ENCODE assay signal across 12 cellular contexts in the genomic region with DNA sequence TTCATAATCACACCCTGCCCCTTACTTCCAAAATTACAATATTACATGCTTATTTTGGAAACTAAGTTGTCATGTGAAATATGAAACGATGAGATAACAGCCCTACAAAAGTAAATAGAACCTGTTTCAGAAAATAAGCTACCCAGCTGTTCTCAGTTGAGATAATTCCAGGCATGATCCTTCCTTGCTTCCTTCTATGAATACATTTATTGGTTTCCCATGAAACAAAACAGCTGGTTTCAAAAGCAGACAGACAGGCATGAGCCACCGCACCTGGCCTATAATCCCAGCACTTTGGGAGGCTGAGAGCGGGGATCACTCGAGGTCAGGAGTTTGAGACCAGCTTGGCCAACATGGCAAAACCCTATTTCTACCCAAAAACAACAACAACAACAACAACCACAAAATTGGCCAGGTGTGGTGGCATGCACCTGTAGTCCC.
DNase-seq lines count a peak whose midpoint lies in the region; ATAC-seq and TF ChIP-seq lines count a peak whose summit lies in the region.
"Had no signal": no experiment of that assay in that cellular context is flagged by ENCODE, and none has a peak within 500 bp of the region (broad histone marks: within the 10 kb centered on the region; RNA-seq: fewer than 3 reads in every experiment).

No MANE protein-coding gene starts in this region.

- H3K4me1 ChIP-seq in Caco-2 = peaks cover 29% of the 10 kb centered on the region
- H3K4me1 ChIP-seq in left lung = peaks cover 32 to 96% of the 10 kb centered on the region in 2 donors

- H3K27ac ChIP-seq in AG04450 (ENCODE audit: low read depth, low read length) = peak overlapping the region; percentile 39
- H3K27ac ChIP-seq in left lung = no peak overlapping the region
- H3K27ac ChIP-seq: ascending aorta, SK-N-MC had no signal

- CTCF ChIA-PET in AG04450 (lab: Charles Lee) (interaction anchor here (0.7 to 2.2 kb wide), 4 partner anchors 15 to 172 kb away, joined by 3 to 9 read pairs (median 4); no protein-coding TSS in a partner anchor), Caco-2 (lab: Charles Lee) (interaction anchor here (1.7 to 1.8 kb wide), 2 partner anchors 172 to 192 kb away, joined by 8 to 12 read pairs; no protein-coding TSS in a partner anchor)
- CTCF ChIA-PET in activated CD4-positive, alpha-beta memory T cell treated with anti-CD3 and anti-CD28 coated beads, Interleukin-2, amount 10 ng/mL, durations not matched to agents 7 days and 5 days (lab: Charles Lee) = interaction anchor here (0.7 to 2.6 kb wide), 5 partner anchors 12 to 171 kb away, joined by 3 to 18 read pairs (median 3); no protein-coding TSS in a partner anchor

- no peak for TF ChIP-seq CTCF in AG04450 (IDR thresholded peaks at IDR 0.05; ENCODE audit: low read depth, low read length)
- no peak for TF ChIP-seq CTCF in Caco-2 (IDR thresholded peaks at IDR 0.05; ENCODE audit: insufficient read depth in 1 of 2, low read depth in 1 of 2, low read length in 1 of 2, severe bottlenecking in 1 of 2, unreplicated experiment in 1 of 2)
- no peak for TF ChIP-seq CTCF in left lung (IDR thresholded peaks at IDR 0.05)

- DNase-seq in AG04450 (ENCODE audit: low read depth, low spot score) = no peak
- no peak for DNase-seq in Caco-2
- DNase-seq in activated CD4-positive, alpha-beta memory T cell treated with anti-CD3 and anti-CD28 coated beads, Interleukin-2, amount 10 ng/mL, durations not matched to agents 7 days and 5 days = no peak
- peak; percentile 90 for DNase-seq in myocyte (ENCODE audit: low read depth)
- DNase-seq in NCI-H345 treated with DMSO at 0.1 percent for 48 hours (lab: John Stamatoyannopoulos, UW; ENCODE audit: unreplicated experiment) = no peak
- no peak for DNase-seq in left lung
- DNase-seq in stimulated activated CD8-positive, alpha-beta memory T cell treated with anti-CD3 and anti-CD28 coated beads, Interleukin-4, amount 100 ng/mL, for 48 hours = no peak
- DNase-seq: activated CD4-positive, alpha-beta T cell treated with anti-CD3 and anti-CD28 coated beads, Interleukin-2, amount 50 U/mL, for 4 hours; DMS53 had no signal

- ATAC-seq in left lung (no peak), GM19023 (IDR thresholded peaks at IDR 0.05; ENCODE audit: unreplicated experiment) (no peak)

- H3K9me3 ChIP-seq in AG04450 (ENCODE audit: control insufficient read depth, insufficient read depth, low read length) = no peaks in the 10 kb centered on the region
- H3K9me3 ChIP-seq in Caco-2 = no peaks in the 10 kb centered on the region
- no peaks in the 10 kb centered on the region for H3K9me3 ChIP-seq in left lung
- H3K9me3 ChIP-seq: ascending aorta had no signal

- no peaks in the 10 kb centered on the region for H3K27me3 Mint-ChIP-seq in Caco-2 (ENCODE audit: insufficient read depth, unreplicated experiment)
- H3K27me3 Mint-ChIP-seq in activated CD4-positive, alpha-beta memory T cell treated with anti-CD3 and anti-CD28 coated beads, Interleukin-2, amount 10 ng/mL, durations not matched to agents 7 days and 5 days = no peaks in the 10 kb centered on the region

- H3K4me3 Mint-ChIP-seq in Caco-2 (ENCODE audit: unreplicated experiment) = no peak overlapping the region
- no peak overlapping the region for H3K4me3 Mint-ChIP-seq in activated CD4-positive, alpha-beta memory T cell treated with anti-CD3 and anti-CD28 coated beads, Interleukin-2, amount 10 ng/mL, durations not matched to agents 7 days and 5 days

- intact Hi-C loops in Caco-2 (cut with micrococcal nuclease; ENCODE audit: unreplicated experiment) = loop anchor here (5.0 kb wide), 1 partner anchor 76 kb away; no protein-coding TSS in a partner anchor
- intact Hi-C loops in left lung (cut with DNase I) = no loop called here

- peak overlapping the region; percentile 53 for H3K27ac Mint-ChIP-seq in Caco-2 (ENCODE audit: unreplicated experiment)
- peak overlapping the region; percentile 80 for H3K27ac Mint-ChIP-seq in activated CD4-positive, alpha-beta memory T cell treated with anti-CD3 and anti-CD28 coated beads, Interleukin-2, amount 10 ng/mL, durations not matched to agents 7 days and 5 days

- H3K4me1 Mint-ChIP-seq in Caco-2 (ENCODE audit: low read depth, unreplicated experiment) = peaks cover 54% of the 10 kb centered on the region
- H3K4me1 Mint-ChIP-seq in activated CD4-positive, alpha-beta memory T cell treated with anti-CD3 and anti-CD28 coated beads, Interleukin-2, amount 10 ng/mL, durations not matched to agents 7 days and 5 days = peaks cover 92% of the 10 kb centered on the region

- POLR2A ChIA-PET in AG04450 (lab: Yijun Ruan, JAX) = interaction anchor here (0.9 kb wide), 1 partner anchor 59 kb away, joined by 3 read pairs; no protein-coding TSS in a partner anchor
- POLR2A ChIA-PET in Caco-2 (lab: Charles Lee) = no interaction called here
- POLR2A ChIA-PET in activated CD4-positive, alpha-beta memory T cell treated with anti-CD3 and anti-CD28 coated beads, Interleukin-2, amount 10 ng/mL, durations not matched to agents 7 days and 5 days (lab: Charles Lee) = interaction anchor here (0.8 to 2.0 kb wide), 5 partner anchors 47 to 96 kb away, joined by 3 to 6 read pairs (median 3); no protein-coding TSS in a partner anchor

- H3K4me3 ChIP-seq in AG04450 (ENCODE audit: low read depth, low read length) = no peak overlapping the region
- no peak overlapping the region for H3K4me3 ChIP-seq in Caco-2 (ENCODE audit: low read depth, low read length)
- no peak overlapping the region for H3K4me3 ChIP-seq in left lung
- H3K4me3 ChIP-seq: ascending aorta, SK-N-MC had no signal

- H3K27me3 ChIP-seq in AG04450 (ENCODE audit: control insufficient read depth, insufficient read depth, low read length) (no peaks in the 10 kb centered on the region), Caco-2 (replicated peaks; ENCODE audit: control insufficient read depth, insufficient read depth, low read length) (no peaks in the 10 kb centered on the region), left lung (no peaks in the 10 kb centered on the region)
- H3K27me3 ChIP-seq: ascending aorta had no signal

- peaks cover 4% of the 10 kb centered on the region for H3K36me3 ChIP-seq in Caco-2 (ENCODE audit: control insufficient read depth, insufficient read depth, low read length)
- H3K36me3 ChIP-seq in left lung = peaks cover 0 to 8% of the 10 kb centered on the region in 2 donors

- no TSS peak for BruUV-seq in Caco-2 (replicated peaks; lab: Mats Ljungman, UMichigan)

- H3K9me3 Mint-ChIP-seq in Caco-2 (ENCODE audit: unreplicated experiment) = no peaks in the 10 kb centered on the region
- H3K9me3 Mint-ChIP-seq in activated CD4-positive, alpha-beta memory T cell treated with anti-CD3 and anti-CD28 coated beads, Interleukin-2, amount 10 ng/mL, durations not matched to agents 7 days and 5 days = no peaks in the 10 kb centered on the region

- H3K36me3 Mint-ChIP-seq in Caco-2 (ENCODE audit: insufficient read depth, unreplicated experiment) = peaks cover 88% of the 10 kb centered on the region
- H3K36me3 Mint-ChIP-seq in activated CD4-positive, alpha-beta memory T cell treated with anti-CD3 and anti-CD28 coated beads, Interleukin-2, amount 10 ng/mL, durations not matched to agents 7 days and 5 days (ENCODE audit: low read depth) = peaks cover 38% of the 10 kb centered on the region
